In genomic region chr6:150905769-150906168, GRCh38 we compare ENCODE assay signal across 12 cellular contexts. TPM values are rescaled to one million over a fixed set of nuclear protein-coding genes. Genes with fewer than 3 reads are reported as not detected.
A peak's percentile ranks its signal among the peaks of the same experiment; 100 is the strongest.
DNase-seq lines count a peak whose midpoint lies in the region; ATAC-seq and TF ChIP-seq lines count a peak whose summit lies in the region.
"Had no signal": no experiment of that assay in that cellular context is flagged by ENCODE, and none has a peak within 500 bp of the region (broad histone marks: within the 10 kb centered on the region; RNA-seq: fewer than 3 reads in every experiment).

No MANE protein-coding gene starts in this region.

- no peak for ATAC-seq in left lobe of liver
- ATAC-seq in GM18870 (IDR thresholded peaks at IDR 0.05; ENCODE audit: unreplicated experiment): no peak
- ATAC-seq: natural killer cell treated with Interleukin-12 subunit alpha and Interleukin-12 subunit beta and Interleukin-15 and Interleukin-18, amount 100 ng/mL, for 72 hours; stimulated activated naive B cell treated with anti-CD40 and anti-IgM and Interleukin-4, amounts not matched to agents 10 μg/mL and 1 μg/mL and 100 μg/mL, for 72 hours had no signal

- H3K36me3 Mint-ChIP-seq in glutamatergic neuron (ENCODE audit: unreplicated experiment): no peaks in the 10 kb centered on the region
- H3K36me3 Mint-ChIP-seq: immature natural killer cell had no signal

- no peaks in the 10 kb centered on the region for H4K20me1 ChIP-seq in SU-DHL-6 (ENCODE audit: low read depth, low read length)

- 0 out of 2 replicates have a peak, but pooled peaks cover 6% of the 10 kb centered on the region for H3K79me2 ChIP-seq in SU-DHL-6 (ENCODE audit: insufficient read depth, low read length)

- in situ Hi-C loops in GM13977 (cut with MboI; ENCODE audit: low pct_unique_long_range_greater_than_20kb, low sequenced_read_pairs, unreplicated experiment): loop anchor here (10.0 kb wide), 1 partner anchor 429 kb away; no protein-coding TSS in a partner anchor

- H3F3A ChIP-seq in SU-DHL-6 (ENCODE audit: insufficient read depth): no peaks in the 10 kb centered on the region; the same call in 1 of the 2 replicates

- peaks cover 5% of the 10 kb centered on the region for H3K9me3 Mint-ChIP-seq in glutamatergic neuron (ENCODE audit: unreplicated experiment)
- H3K9me3 Mint-ChIP-seq: immature natural killer cell; natural killer cell treated with Interleukin-12 subunit alpha and Interleukin-12 subunit beta and Interleukin-15 and Interleukin-18, amount 100 ng/mL, for 72 hours had no signal

- DNase-seq in AG09319 (ENCODE audit: extremely low read depth, low read depth) (no peak), GM13977 (ENCODE audit: low spot score) (no peak), glutamatergic neuron (no peak), left lobe of liver (ENCODE audit: low spot score) (no peak), NOMO-1 treated with DMSO at 0.1 percent for 48 hours (lab: John Stamatoyannopoulos, UW; ENCODE audit: unreplicated experiment) (no peak)
- no peak for DNase-seq in activated naive CD4-positive, alpha-beta T cell treated with anti-CD3 and anti-CD28 coated beads, Interleukin-2, amount 50 U/mL, for 16 hours
- DNase-seq: Caco-2; immature natural killer cell; stimulated activated naive B cell treated with anti-CD40 and anti-IgM and Interleukin-4, amounts not matched to agents 10 μg/mL and 1 μg/mL and 100 μg/mL, for 72 hours had no signal

- H3K4me3 ChIP-seq in SU-DHL-6 (ENCODE audit: insufficient read depth, low read length, poor library complexity, severe bottlenecking): no peak overlapping the region

- TF ChIP-seq CTCF in AG09319 (IDR thresholded peaks at IDR 0.05; ENCODE audit: low read depth, low read length) (peak; percentile 7; the same call in 1 of the 2 replicates), GM13977 (IDR thresholded peaks at IDR 0.05; ENCODE audit: extremely low read depth, insufficient read depth, missing control alignments) (peak; percentile 29), SU-DHL-6 (IDR thresholded peaks at IDR 0.05; ENCODE audit: insufficient read depth, low read length, poor library complexity, severe bottlenecking) (peak; percentile 40), glutamatergic neuron (IDR thresholded peaks at IDR 0.05; ENCODE audit: partially characterized antibody, unreplicated experiment) (peak; percentile 42)

- no peak overlapping the region for H3K9ac ChIP-seq in SU-DHL-6 (ENCODE audit: low read length)

- H3K9me2 ChIP-seq in SU-DHL-6 (replicated peaks; ENCODE audit: insufficient read depth, low read length): no peaks in the 10 kb centered on the region

- no peaks in the 10 kb centered on the region for H3K27me3 Mint-ChIP-seq in glutamatergic neuron (ENCODE audit: unreplicated experiment)
- H3K27me3 Mint-ChIP-seq: natural killer cell treated with Interleukin-12 subunit alpha and Interleukin-12 subunit beta and Interleukin-15 and Interleukin-18, amount 100 ng/mL, for 72 hours; stimulated activated naive B cell treated with anti-CD40 and anti-IgM and Interleukin-4, amounts not matched to agents 10 μg/mL and 1 μg/mL and 100 μg/mL, for 72 hours had no signal

- H3K4me1 Mint-ChIP-seq in glutamatergic neuron (ENCODE audit: low read depth, unreplicated experiment): peaks cover 7% of the 10 kb centered on the region
- H3K4me1 Mint-ChIP-seq: immature natural killer cell; stimulated activated naive B cell treated with anti-CD40 and anti-IgM and Interleukin-4, amounts not matched to agents 10 μg/mL and 1 μg/mL and 100 μg/mL, for 72 hours had no signal

- no peak overlapping the region for H2AFZ ChIP-seq in SU-DHL-6 (ENCODE audit: low read depth, low read length, severe bottlenecking)

- H3K4me2 ChIP-seq in SU-DHL-6 (ENCODE audit: low read depth, low read length, poor library complexity, severe bottlenecking): no peak overlapping the region

- no peak overlapping the region for H3K4me3 Mint-ChIP-seq in glutamatergic neuron (ENCODE audit: unreplicated experiment)
- H3K4me3 Mint-ChIP-seq: immature natural killer cell; natural killer cell treated with Interleukin-12 subunit alpha and Interleukin-12 subunit beta and Interleukin-15 and Interleukin-18, amount 100 ng/mL, for 72 hours; stimulated activated naive B cell treated with anti-CD40 and anti-IgM and Interleukin-4, amounts not matched to agents 10 μg/mL and 1 μg/mL and 100 μg/mL, for 72 hours had no signal

- no peaks in the 10 kb centered on the region for H3K27me3 ChIP-seq in SU-DHL-6 (ENCODE audit: low read length)

- no peak overlapping the region for H3K27ac ChIP-seq in SU-DHL-6 (ENCODE audit: low read depth, low read length)

- H3K9me3 ChIP-seq in SU-DHL-6 (ENCODE audit: insufficient read depth, low read length): no peaks in the 10 kb centered on the region
- H3K9me3 ChIP-seq: Caco-2 had no signal

- peaks cover 20% of the 10 kb centered on the region; the same call in 1 of the 2 replicates for H3K36me3 ChIP-seq in SU-DHL-6 (ENCODE audit: low read length)

- no peak overlapping the region for H3K27ac Mint-ChIP-seq in glutamatergic neuron (ENCODE audit: unreplicated experiment)
- H3K27ac Mint-ChIP-seq: immature natural killer cell; natural killer cell treated with Interleukin-12 subunit alpha and Interleukin-12 subunit beta and Interleukin-15 and Interleukin-18, amount 100 ng/mL, for 72 hours; stimulated activated naive B cell treated with anti-CD40 and anti-IgM and Interleukin-4, amounts not matched to agents 10 μg/mL and 1 μg/mL and 100 μg/mL, for 72 hours had no signal

RNA-seq across cellular contexts. Expression of gene MTHFD1L, which starts 40.3 kb away (rescaled TPM):
- 35.9 TPM for total RNA-seq in glutamatergic neuron (ENCODE audit: unreplicated experiment)
- 1.6 TPM for total RNA-seq in left lobe of liver

Comparison
In these comparisons a context has a peak if more than half of its experiments do, and no peak if none do; other contexts are left out.
1. RNA of gene MTHFD1L, which starts 40.3 kb away (total RNA-seq): 35.9 TPM in glutamatergic neuron (single experiment); 1.6 TPM in left lobe of liver (single experiment); every median in the first group is over 10 times any median in the second.
2. Peak in every context shown above with its lines, with median percentiles within 50 percentile points of each other: CTCF ChIP-seq.